Comparison of ENCODE assay signal across 2 cellular contexts in the genomic region with DNA sequence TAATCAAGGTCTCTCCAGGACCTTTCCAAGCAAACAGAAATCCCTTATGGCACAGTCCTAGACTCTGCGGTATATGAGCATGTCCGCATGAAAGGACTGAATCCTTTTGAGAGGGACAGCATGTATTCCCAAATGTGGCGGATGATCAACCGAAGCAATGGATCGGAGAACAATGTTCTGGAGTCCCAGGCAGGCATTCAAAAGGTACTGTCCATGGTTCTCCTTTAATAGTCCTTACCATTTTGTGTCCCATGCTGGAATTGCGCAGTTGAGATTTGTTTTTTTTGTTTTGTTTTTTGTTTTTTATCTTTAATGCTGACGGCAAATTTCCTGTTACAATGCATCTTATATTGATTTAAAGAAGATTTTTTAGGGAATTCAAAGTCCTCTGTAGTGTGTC.
TF ChIP-seq lines count a peak whose summit lies in the region.

No MANE protein-coding gene starts in this region.

TF ChIP-seq in GM23338, 12 proteins besides CTCF, POLR2A, EP300 and RAD21:
- TF ChIP-seq, protein P1, sequence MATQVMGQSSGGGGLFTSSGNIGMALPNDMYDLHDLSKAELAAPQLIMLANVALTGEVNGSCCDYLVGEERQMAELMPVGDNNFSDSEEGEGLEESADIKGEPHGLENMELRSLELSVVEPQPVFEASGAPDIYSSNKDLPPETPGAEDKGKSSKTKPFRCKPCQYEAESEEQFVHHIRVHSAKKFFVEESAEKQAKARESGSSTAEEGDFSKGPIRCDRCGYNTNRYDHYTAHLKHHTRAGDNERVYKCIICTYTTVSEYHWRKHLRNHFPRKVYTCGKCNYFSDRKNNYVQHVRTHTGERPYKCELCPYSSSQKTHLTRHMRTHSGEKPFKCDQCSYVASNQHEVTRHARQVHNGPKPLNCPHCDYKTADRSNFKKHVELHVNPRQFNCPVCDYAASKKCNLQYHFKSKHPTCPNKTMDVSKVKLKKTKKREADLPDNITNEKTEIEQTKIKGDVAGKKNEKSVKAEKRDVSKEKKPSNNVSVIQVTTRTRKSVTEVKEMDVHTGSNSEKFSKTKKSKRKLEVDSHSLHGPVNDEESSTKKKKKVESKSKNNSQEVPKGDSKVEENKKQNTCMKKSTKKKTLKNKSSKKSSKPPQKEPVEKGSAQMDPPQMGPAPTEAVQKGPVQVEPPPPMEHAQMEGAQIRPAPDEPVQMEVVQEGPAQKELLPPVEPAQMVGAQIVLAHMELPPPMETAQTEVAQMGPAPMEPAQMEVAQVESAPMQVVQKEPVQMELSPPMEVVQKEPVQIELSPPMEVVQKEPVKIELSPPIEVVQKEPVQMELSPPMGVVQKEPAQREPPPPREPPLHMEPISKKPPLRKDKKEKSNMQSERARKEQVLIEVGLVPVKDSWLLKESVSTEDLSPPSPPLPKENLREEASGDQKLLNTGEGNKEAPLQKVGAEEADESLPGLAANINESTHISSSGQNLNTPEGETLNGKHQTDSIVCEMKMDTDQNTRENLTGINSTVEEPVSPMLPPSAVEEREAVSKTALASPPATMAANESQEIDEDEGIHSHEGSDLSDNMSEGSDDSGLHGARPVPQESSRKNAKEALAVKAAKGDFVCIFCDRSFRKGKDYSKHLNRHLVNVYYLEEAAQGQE (IDR thresholded peaks at IDR 0.05; ENCODE audit: unreplicated experiment) = peak; percentile 41
- TF ChIP-seq, protein P2, sequence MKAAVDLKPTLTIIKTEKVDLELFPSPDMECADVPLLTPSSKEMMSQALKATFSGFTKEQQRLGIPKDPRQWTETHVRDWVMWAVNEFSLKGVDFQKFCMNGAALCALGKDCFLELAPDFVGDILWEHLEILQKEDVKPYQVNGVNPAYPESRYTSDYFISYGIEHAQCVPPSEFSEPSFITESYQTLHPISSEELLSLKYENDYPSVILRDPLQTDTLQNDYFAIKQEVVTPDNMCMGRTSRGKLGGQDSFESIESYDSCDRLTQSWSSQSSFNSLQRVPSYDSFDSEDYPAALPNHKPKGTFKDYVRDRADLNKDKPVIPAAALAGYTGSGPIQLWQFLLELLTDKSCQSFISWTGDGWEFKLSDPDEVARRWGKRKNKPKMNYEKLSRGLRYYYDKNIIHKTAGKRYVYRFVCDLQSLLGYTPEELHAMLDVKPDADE (IDR thresholded peaks at IDR 0.05) = no peak
- TF ChIP-seq ZNF331 (CRISPR knock-in tag; IDR thresholded peaks at IDR 0.05; ENCODE audit: low read depth) = no peak

TF ChIP-seq in HEK293, 187 proteins besides CTCF, POLR2A, EP300 and RAD21 (continued from another document):
- TF ChIP-seq, protein P3, sequence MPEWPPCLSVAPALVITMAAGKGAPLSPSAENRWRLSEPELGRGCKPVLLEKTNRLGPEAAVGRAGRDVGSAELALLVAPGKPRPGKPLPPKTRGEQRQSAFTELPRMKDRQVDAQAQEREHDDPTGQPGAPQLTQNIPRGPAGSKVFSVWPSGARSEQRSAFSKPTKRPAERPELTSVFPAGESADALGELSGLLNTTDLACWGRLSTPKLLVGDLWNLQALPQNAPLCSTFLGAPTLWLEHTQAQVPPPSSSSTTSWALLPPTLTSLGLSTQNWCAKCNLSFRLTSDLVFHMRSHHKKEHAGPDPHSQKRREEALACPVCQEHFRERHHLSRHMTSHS (tag by site-specific recombination; IDR thresholded peaks at IDR 0.05) = no peak
- TF ChIP-seq, protein P1 (tag by site-specific recombination; IDR thresholded peaks at IDR 0.05) = peak; percentile 41; the same call in 1 of the 2 replicates
